1 cellular context compared by ENCODE assay signal in genomic region chr10:127277063-127277462, GRCh38.
TF ChIP-seq lines count a peak whose summit lies in the region.

No MANE protein-coding gene starts in this region.

TF ChIP-seq in A549, 52 proteins besides CTCF, POLR2A, EP300 and RAD21 (continued from another document):
- TF ChIP-seq REST (IDR thresholded peaks at IDR 0.05) = no peak
